Comparison of ENCODE assay signal across 11 cellular contexts in genomic region chr22:45970709-45971388, GRCh38. TPM values are rescaled to one million over a fixed set of nuclear protein-coding genes. Genes with fewer than 3 reads are reported as not detected.
A peak's percentile ranks its signal among the peaks of the same experiment; 100 is the strongest.
DNase-seq lines count a peak whose midpoint lies in the region; ATAC-seq and TF ChIP-seq lines count a peak whose summit lies in the region.
"Had no signal": no experiment of that assay in that cellular context is flagged by ENCODE, and none has a peak within 500 bp of the region (broad histone marks: within the 10 kb centered on the region; RNA-seq: fewer than 3 reads in every experiment).

No MANE protein-coding gene starts in this region.

- DNase-seq in BE2C: no peak
- peak; percentile 55 for DNase-seq in LHCN-M2 (ENCODE audit: low read depth)
- no peak for DNase-seq in endothelial cell (ENCODE audit: low spot score)
- DNase-seq in MM.1S: no peak
- DNase-seq: activated CD8-positive, alpha-beta memory T cell treated with anti-CD3 and anti-CD28 coated beads, Interleukin-2, amount 10 ng/mL, durations not matched to agents 7 days and 5 days; MG63; upper lobe of right lung had no signal

- no peak overlapping the region for H3K27ac Mint-ChIP-seq in endothelial cell (ENCODE audit: unreplicated experiment)
- H3K27ac Mint-ChIP-seq: activated CD8-positive, alpha-beta memory T cell treated with anti-CD3 and anti-CD28 coated beads, Interleukin-2, amount 10 ng/mL, durations not matched to agents 7 days and 5 days had no signal

- H3K9me3 ChIP-seq in BE2C (no peaks in the 10 kb centered on the region; the same call in 1 of the 2 replicates), ectodermal cell (ENCODE audit: control insufficient read depth, low read length) (no peaks in the 10 kb centered on the region), neural cell (ENCODE audit: low read length) (no peaks in the 10 kb centered on the region), MM.1S (replicated peaks; ENCODE audit: insufficient read depth, low read length) (no peaks in the 10 kb centered on the region)
- H3K9me3 ChIP-seq: MG63, upper lobe of right lung had no signal

- TF ChIP-seq CTCF in BE2C (IDR thresholded peaks at IDR 0.05; ENCODE audit: low read depth, low read length) (no peak), neural cell (IDR thresholded peaks at IDR 0.05; ENCODE audit: poor library complexity, severe bottlenecking) (no peak), endothelial cell (IDR thresholded peaks at IDR 0.05; ENCODE audit: unreplicated experiment) (no peak), MM.1S (IDR thresholded peaks at IDR 0.05; ENCODE audit: low read length) (no peak)

- H3K4me1 ChIP-seq in BE2C: no peaks in the 10 kb centered on the region; the same call in 1 of the 2 replicates
- peaks cover 34% of the 10 kb centered on the region for H3K4me1 ChIP-seq in ectodermal cell (ENCODE audit: control insufficient read depth, insufficient read depth, low read length)
- H3K4me1 ChIP-seq in MM.1S (ENCODE audit: low read length): no peaks in the 10 kb centered on the region

- no peaks in the 10 kb centered on the region for H3F3A ChIP-seq in neural cell (ENCODE audit: insufficient read depth, low read length, poor library complexity, severe bottlenecking)
- no peaks in the 10 kb centered on the region for H3F3A ChIP-seq in MM.1S (ENCODE audit: insufficient read depth, low read length)

- H3K27ac ChIP-seq in ectodermal cell (ENCODE audit: insufficient read depth, low read depth, low read length, poor library complexity, severe bottlenecking) (no peak overlapping the region), neural cell (ENCODE audit: low read length) (no peak overlapping the region), MM.1S (ENCODE audit: low read length) (no peak overlapping the region)
- H3K27ac ChIP-seq: upper lobe of right lung had no signal

- H3K4me3 Mint-ChIP-seq in endothelial cell (ENCODE audit: unreplicated experiment): no peak overlapping the region
- H3K4me3 Mint-ChIP-seq: activated CD8-positive, alpha-beta memory T cell treated with anti-CD3 and anti-CD28 coated beads, Interleukin-2, amount 10 ng/mL, durations not matched to agents 7 days and 5 days had no signal

- H3K4me3 ChIP-seq in BE2C (ENCODE audit: low read depth, low read length) (peak overlapping the region; percentile 44), ectodermal cell (ENCODE audit: insufficient read depth, low read depth, low read length) (peak overlapping the region; percentile 37), neural cell (ENCODE audit: low read length) (peak overlapping the region; percentile 60), MM.1S (ENCODE audit: low read length) (no peak overlapping the region)
- H3K4me3 ChIP-seq: MG63, upper lobe of right lung had no signal

- 2% methylated on average over 38 of the region's 38 CpGs for WGBS in ectodermal cell, 2 experiments

- H3K4me1 Mint-ChIP-seq in endothelial cell (ENCODE audit: unreplicated experiment): peaks cover 4% of the 10 kb centered on the region

- H2AFZ ChIP-seq in neural cell (ENCODE audit: low read depth, low read length): no peak overlapping the region
- no peak overlapping the region for H2AFZ ChIP-seq in MM.1S (ENCODE audit: low read length)

- TF ChIP-seq RAD21 in neural cell (conservative IDR thresholded peaks at IDR 0.05): no peak

- TF ChIP-seq EP300 in neural cell (conservative IDR thresholded peaks at IDR 0.05; ENCODE audit: poor library complexity, severe bottlenecking): no peak

- H3K9ac ChIP-seq in neural cell (ENCODE audit: low read length): peak overlapping the region; percentile 29
- H3K9ac ChIP-seq in MM.1S (ENCODE audit: low read length): no peak overlapping the region

- H3K9me2 ChIP-seq in neural cell (ENCODE audit: insufficient read depth, low read length): no peaks in the 10 kb centered on the region
- no peaks in the 10 kb centered on the region for H3K9me2 ChIP-seq in MM.1S (replicated peaks; ENCODE audit: insufficient read depth, low read length)

- no peaks in the 10 kb centered on the region for H3K36me3 ChIP-seq in BE2C
- no peaks in the 10 kb centered on the region for H3K36me3 ChIP-seq in ectodermal cell (ENCODE audit: control insufficient read depth, insufficient read depth, low read length)
- no peaks in the 10 kb centered on the region for H3K36me3 ChIP-seq in neural cell (ENCODE audit: insufficient read depth, low read length)
- no peaks in the 10 kb centered on the region for H3K36me3 ChIP-seq in MM.1S (replicated peaks; ENCODE audit: insufficient read depth, low read length)
- H3K36me3 ChIP-seq: upper lobe of right lung had no signal

- H3K9me3 Mint-ChIP-seq in endothelial cell (ENCODE audit: unreplicated experiment): no peaks in the 10 kb centered on the region

- H3K4me2 ChIP-seq in neural cell (ENCODE audit: low read length): no peak overlapping the region
- no peak overlapping the region for H3K4me2 ChIP-seq in MM.1S (ENCODE audit: low read depth, low read length)

- H3K36me3 Mint-ChIP-seq in endothelial cell (ENCODE audit: low read depth, unreplicated experiment): no peaks in the 10 kb centered on the region
- H3K36me3 Mint-ChIP-seq: activated CD8-positive, alpha-beta memory T cell treated with anti-CD3 and anti-CD28 coated beads, Interleukin-2, amount 10 ng/mL, durations not matched to agents 7 days and 5 days had no signal

- no peak for ATAC-seq in HG03460 (IDR thresholded peaks at IDR 0.05; ENCODE audit: unreplicated experiment)
- ATAC-seq in HG02970 (IDR thresholded peaks at IDR 0.05; ENCODE audit: low FRiP score, unreplicated experiment): no peak
- ATAC-seq: activated CD8-positive, alpha-beta memory T cell treated with anti-CD3 and anti-CD28 coated beads, Interleukin-2, amount 10 ng/mL, durations not matched to agents 7 days and 5 days; upper lobe of right lung had no signal

- H4K20me1 ChIP-seq in neural cell (ENCODE audit: insufficient read depth) (no peaks in the 10 kb centered on the region), MM.1S (ENCODE audit: insufficient read depth, low read length) (no peaks in the 10 kb centered on the region)

- H3K79me2 ChIP-seq in neural cell (replicated peaks; ENCODE audit: insufficient read depth, low read length) (no peaks in the 10 kb centered on the region), MM.1S (ENCODE audit: low read length) (no peaks in the 10 kb centered on the region)

- H3K27me3 ChIP-seq in BE2C: peaks cover 50% of the 10 kb centered on the region
- H3K27me3 ChIP-seq in ectodermal cell (ENCODE audit: control insufficient read depth, insufficient read depth, low read length, poor library complexity, severe bottlenecking): peaks cover 65% of the 10 kb centered on the region
- H3K27me3 ChIP-seq in neural cell (ENCODE audit: insufficient read depth, low read depth, low read length): peaks cover 58% of the 10 kb centered on the region
- peaks cover 93% of the 10 kb centered on the region for H3K27me3 ChIP-seq in MM.1S (replicated peaks; ENCODE audit: insufficient read depth, low read length)
- H3K27me3 ChIP-seq: MG63 had no signal

- peaks cover 24% of the 10 kb centered on the region for H3K27me3 Mint-ChIP-seq in endothelial cell (ENCODE audit: unreplicated experiment)

TF ChIP-seq in neural cell, 6 proteins besides CTCF, POLR2A, EP300 and RAD21:
- TF ChIP-seq, protein P1, sequence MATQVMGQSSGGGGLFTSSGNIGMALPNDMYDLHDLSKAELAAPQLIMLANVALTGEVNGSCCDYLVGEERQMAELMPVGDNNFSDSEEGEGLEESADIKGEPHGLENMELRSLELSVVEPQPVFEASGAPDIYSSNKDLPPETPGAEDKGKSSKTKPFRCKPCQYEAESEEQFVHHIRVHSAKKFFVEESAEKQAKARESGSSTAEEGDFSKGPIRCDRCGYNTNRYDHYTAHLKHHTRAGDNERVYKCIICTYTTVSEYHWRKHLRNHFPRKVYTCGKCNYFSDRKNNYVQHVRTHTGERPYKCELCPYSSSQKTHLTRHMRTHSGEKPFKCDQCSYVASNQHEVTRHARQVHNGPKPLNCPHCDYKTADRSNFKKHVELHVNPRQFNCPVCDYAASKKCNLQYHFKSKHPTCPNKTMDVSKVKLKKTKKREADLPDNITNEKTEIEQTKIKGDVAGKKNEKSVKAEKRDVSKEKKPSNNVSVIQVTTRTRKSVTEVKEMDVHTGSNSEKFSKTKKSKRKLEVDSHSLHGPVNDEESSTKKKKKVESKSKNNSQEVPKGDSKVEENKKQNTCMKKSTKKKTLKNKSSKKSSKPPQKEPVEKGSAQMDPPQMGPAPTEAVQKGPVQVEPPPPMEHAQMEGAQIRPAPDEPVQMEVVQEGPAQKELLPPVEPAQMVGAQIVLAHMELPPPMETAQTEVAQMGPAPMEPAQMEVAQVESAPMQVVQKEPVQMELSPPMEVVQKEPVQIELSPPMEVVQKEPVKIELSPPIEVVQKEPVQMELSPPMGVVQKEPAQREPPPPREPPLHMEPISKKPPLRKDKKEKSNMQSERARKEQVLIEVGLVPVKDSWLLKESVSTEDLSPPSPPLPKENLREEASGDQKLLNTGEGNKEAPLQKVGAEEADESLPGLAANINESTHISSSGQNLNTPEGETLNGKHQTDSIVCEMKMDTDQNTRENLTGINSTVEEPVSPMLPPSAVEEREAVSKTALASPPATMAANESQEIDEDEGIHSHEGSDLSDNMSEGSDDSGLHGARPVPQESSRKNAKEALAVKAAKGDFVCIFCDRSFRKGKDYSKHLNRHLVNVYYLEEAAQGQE (IDR thresholded peaks at IDR 0.05; ENCODE audit: borderline replicate concordance): no peak
- TF ChIP-seq EZH2 (IDR thresholded peaks at IDR 0.05; ENCODE audit: borderline replicate concordance, insufficient read depth, low read length, poor library complexity, severe bottlenecking): no peak
- TF ChIP-seq SMC3 (conservative IDR thresholded peaks at IDR 0.05; ENCODE audit: poor library complexity): no peak
- no peak for TF ChIP-seq POLR2AphosphoS5 (IDR thresholded peaks at IDR 0.05)
- no peak for TF ChIP-seq MXI1 (conservative IDR thresholded peaks at IDR 0.05; ENCODE audit: poor library complexity, severe bottlenecking)
- no peak for TF ChIP-seq TAF1 (IDR thresholded peaks at IDR 0.05; ENCODE audit: low read depth)

RNA-seq across cellular contexts. Expression of gene WNT7B, which starts 6.1 kb away (rescaled TPM):
- polyA plus RNA-seq in BE2C (2012; ENCODE audit: insufficient read depth, insufficient read length, low read depth): not detected
- total RNA-seq in LHCN-M2 (2014; rRNA removed) (0.13 TPM in 1 of 2 replicates, not detected in the other), endothelial cell (ENCODE audit: unreplicated experiment) (not detected)
- 0.02 TPM for polyA plus RNA-seq in LHCN-M2 (2012)
- polyA plus RNA-seq in ectodermal cell (2013, experiment 1 of 4): 10.6 TPM
- 24.3 TPM for polyA plus RNA-seq in ectodermal cell (2013, experiment 2 of 4)
- polyA plus RNA-seq in ectodermal cell (2013, experiment 3 of 4): 10.9 TPM
- polyA plus RNA-seq in ectodermal cell (2013, experiment 4 of 4): 15.1 TPM
- 0.16 and 0.24 TPM in 2 replicates for polyA plus RNA-seq in neural cell
- 0.24 and 0.58 TPM in 2 replicates for polyA minus RNA-seq in neural cell
- total RNA-seq: activated CD8-positive, alpha-beta memory T cell treated with anti-CD3 and anti-CD28 coated beads, Interleukin-2, amount 10 ng/mL, durations not matched to agents 7 days and 5 days had no signal
